30 cellular contexts compared by ENCODE assay signal in the genomic region with DNA sequence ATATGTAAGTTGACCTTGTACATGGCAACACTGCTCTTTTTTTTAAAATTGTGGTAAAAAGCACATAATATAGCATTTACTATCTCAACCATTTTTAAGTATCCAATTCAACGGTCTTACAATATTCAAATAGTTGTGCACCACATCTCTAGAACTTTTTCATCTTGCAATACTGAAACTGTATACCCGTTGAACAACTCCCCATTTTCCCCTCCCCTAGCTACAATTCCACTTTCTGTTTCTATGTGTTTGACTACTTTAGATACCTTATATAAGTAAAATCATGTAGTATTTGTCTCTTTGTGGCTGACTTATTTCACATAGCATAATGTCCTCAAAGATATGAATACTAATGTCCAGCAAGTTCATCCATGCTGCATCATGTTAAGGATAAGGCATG.
"Had no signal": no experiment of that assay in that cellular context is flagged by ENCODE, and none has a peak within 500 bp of the region (broad histone marks: within the 10 kb centered on the region; RNA-seq: fewer than 3 reads in every experiment).

No MANE protein-coding gene starts in this region.

- H3K9me3 ChIP-seq: adrenal gland, body of pancreas, breast epithelium, colonic mucosa, Peyer's patch, SJSA1, SK-N-SH had no signal

- H3K4me3 ChIP-seq: adrenal gland, body of pancreas, breast epithelium, colonic mucosa, Peyer's patch, SJSA1 had no signal

- H3K4me2 ChIP-seq: SK-N-SH had no signal

- H3K4me1 ChIP-seq: breast epithelium, colonic mucosa, Peyer's patch, SJSA1 had no signal

- DNase-seq: activated B cell treated with CpG ODN at 0.5 μM for 24 hours; activated CD4-positive, alpha-beta memory T cell treated with anti-CD3 and anti-CD28 coated beads for 36 hours; activated CD4-positive, alpha-beta T cell treated with anti-CD3 and anti-CD28 coated beads for 4 hours; activated CD4-positive, alpha-beta T cell treated with anti-CD3 and anti-CD28 coated beads, Interleukin-2, amount 50 U/mL, for 1 hour; activated CD4-positive, CD25-positive, alpha-beta regulatory T cell treated with anti-CD3 and anti-CD28 coated beads, Interleukin-2, amount 50 U/mL, for 72 hours; activated CD8-positive, alpha-beta memory T cell treated with anti-CD3 and anti-CD28 coated beads, Interleukin-2, amount 50 U/mL, for 4 hours; activated gamma-delta T cell treated with Interleukin-2 at 50 U/mL for 16 hours; activated naive CD4-positive, alpha-beta T cell treated with anti-CD3 and anti-CD28 coated beads for 36 hours; activated T-cell treated with anti-CD3 and anti-CD28 coated beads for 4 hours; activated T-cell treated with anti-CD3 and anti-CD28 coated beads, Interleukin-2, amount 50 U/mL, for 4 hours; adrenal gland; body of pancreas; colonic mucosa; NCI-H1105; NCI-H1417 treated with DMSO at 0.1 percent for 48 hours; NCI-H187 treated with DMSO at 0.1 percent for 48 hours; NCI-H2081; NCI-H226; NCI-H446 treated with DMSO at 0.1 percent for 48 hours; NCI-H524; NCI-H69; NCI-H82; PC-3; Peyer's patch; RPMI8226; SHP77 treated with DMSO at 0.1 percent for 48 hours; SK-N-SH had no signal

- H3K27ac ChIP-seq: adrenal gland, body of pancreas, breast epithelium, colonic mucosa, Peyer's patch, SJSA1 had no signal

- H3K27me3 ChIP-seq: adrenal gland, body of pancreas, breast epithelium, colonic mucosa, Peyer's patch, SJSA1 had no signal

- H3K36me3 ChIP-seq: adrenal gland, breast epithelium, colonic mucosa, Peyer's patch, SJSA1 had no signal

- H3K9me2 ChIP-seq: SK-N-SH had no signal

- H3K9ac ChIP-seq: SK-N-SH had no signal

- ATAC-seq: activated naive CD4-positive, alpha-beta T cell treated with anti-CD3 and anti-CD28 coated beads, Interleukin-2, amount 50 U/mL, for 72 hours; activated T-cell treated with anti-CD3 and anti-CD28 coated beads, Interleukin-2, amount 50 U/mL, for 4 hours; body of pancreas; PC-3 had no signal
